Comparison of ENCODE assay signal across 8 cellular contexts in genomic region chr3:33441322-33441976, GRCh38. TPM values are rescaled to one million over a fixed set of nuclear protein-coding genes. Genes with fewer than 3 reads are reported as not detected.
DNase-seq lines count a peak whose midpoint lies in the region; ATAC-seq, FAIRE-seq and TF ChIP-seq lines count a peak whose summit lies in the region.

No MANE protein-coding gene starts in this region.

- no peaks in the 10 kb centered on the region; the same call in 1 of the 2 replicates for H3K27me3 Mint-ChIP-seq in WTC11 (ENCODE audit: low read depth)
- H3K27me3 Mint-ChIP-seq in glutamatergic neuron (ENCODE audit: unreplicated experiment), result peaks cover 10% of the 10 kb centered on the region

- H3K4me1 ChIP-seq in psoas muscle, result peaks cover 32% of the 10 kb centered on the region

- peaks cover 36% of the 10 kb centered on the region for H3K4me1 Mint-ChIP-seq in WTC11
- peaks cover 22% of the 10 kb centered on the region for H3K4me1 Mint-ChIP-seq in glutamatergic neuron (ENCODE audit: low read depth, unreplicated experiment)

- CTCF ChIA-PET in WTC11 (lab: Charles Lee), result interaction anchor here (0.8 to 1.5 kb wide), 4 partner anchors 13 to 346 kb away, joined by 3 to 10 read pairs (median 6); no protein-coding TSS in a partner anchor

- no peaks in the 10 kb centered on the region for H3K9me3 ChIP-seq in psoas muscle

- intact Hi-C loops in psoas muscle (cut with DNase I), result loop anchor here in 1 of 2 donors (5.0 kb wide), 1 partner anchor 361 kb away; no protein-coding TSS in a partner anchor

- ATAC-seq in WTC11, result no peak
- no peak for ATAC-seq in psoas muscle
- no peak for ATAC-seq in GM19463 (IDR thresholded peaks at IDR 0.05; ENCODE audit: unreplicated experiment)

- H3K27ac Mint-ChIP-seq in WTC11, result peak overlapping the region; percentile 100
- peak overlapping the region; percentile 100 for H3K27ac Mint-ChIP-seq in glutamatergic neuron (ENCODE audit: unreplicated experiment)

- H3K36me3 ChIP-seq in psoas muscle (ENCODE audit: insufficient read depth in 1 of 2, low read depth in 1 of 2), result no peaks in the 10 kb centered on the region

- H3K36me3 Mint-ChIP-seq in WTC11 (no peaks in the 10 kb centered on the region), glutamatergic neuron (ENCODE audit: unreplicated experiment) (no peaks in the 10 kb centered on the region)

- H3K9me3 Mint-ChIP-seq in WTC11 (no peaks in the 10 kb centered on the region), glutamatergic neuron (ENCODE audit: unreplicated experiment) (peaks cover 10% of the 10 kb centered on the region)

- FAIRE-seq in GM19239 (lab: Jason Lieb, UNC), result no peak

- no peaks in the 10 kb centered on the region for H3K27me3 ChIP-seq in psoas muscle (ENCODE audit: insufficient read depth in 3 of 3, low read length in 2 of 3)

- 25 to 30% (median 28%) methylated on average over 21 of the region's 21 CpGs for WGBS in psoas muscle, 3 donors

- DNase-seq in GM12864 (ENCODE audit: low read depth) (no peak), WTC11 (ENCODE audit: low spot score) (no peak), glutamatergic neuron (no peak), psoas muscle (no peak), GM19239 (ENCODE audit: insufficient read length, low spot score) (no peak), NCI-H2171 (lab: John Stamatoyannopoulos, UW) (no peak)
- no peak for DNase-seq in stimulated activated naive CD4-positive, alpha-beta T cell (lab: John Stamatoyannopoulos, UW)

- H3K4me3 Mint-ChIP-seq in WTC11, result peak overlapping the region; percentile 98
- peak overlapping the region; percentile 100 for H3K4me3 Mint-ChIP-seq in glutamatergic neuron (ENCODE audit: unreplicated experiment)

- H3K4me3 ChIP-seq in GM12864 (ENCODE audit: low read depth, low read length) (peak overlapping the region; percentile 75), psoas muscle (peak overlapping the region; percentile 90)

- POLR2A ChIA-PET in WTC11 (lab: Charles Lee), result interaction anchor here (0.6 to 1.3 kb wide), 6 partner anchors 11 to 357 kb away, joined by 3 to 7 read pairs (median 4); partner anchors contain the start of gene PDCD6IP

- H3K27ac ChIP-seq in psoas muscle, result peak overlapping the region; percentile 92

- TF ChIP-seq CTCF in GM12864 (IDR thresholded peaks at IDR 0.05; ENCODE audit: low read depth, low read length, missing control alignments) (no peak), WTC11 (IDR thresholded peaks at IDR 0.05) (no peak), glutamatergic neuron (IDR thresholded peaks at IDR 0.05; ENCODE audit: partially characterized antibody, unreplicated experiment) (no peak), psoas muscle (IDR thresholded peaks at IDR 0.05) (no peak)

TF ChIP-seq in WTC11, 78 proteins besides CTCF, POLR2A, EP300 and RAD21:
- TF ChIP-seq KAT7 (CRISPR knock-in tag; IDR thresholded peaks at IDR 0.05; ENCODE audit: borderline replicate concordance) (no peak), ATF3 (CRISPR knock-in tag; conservative IDR thresholded peaks at IDR 0.05) (no peak), ATF2 (CRISPR knock-in tag; IDR thresholded peaks at IDR 0.05; ENCODE audit: borderline replicate concordance, low read depth) (no peak), TEAD4 (CRISPR knock-in tag; IDR thresholded peaks at IDR 0.05) (no peak), MXD4 (CRISPR knock-in tag; IDR thresholded peaks at IDR 0.05; ENCODE audit: borderline replicate concordance) (no peak), ZNF317 (CRISPR knock-in tag; IDR thresholded peaks at IDR 0.05; ENCODE audit: borderline replicate concordance, low read depth) (no peak), ZNF232 (CRISPR knock-in tag; IDR thresholded peaks at IDR 0.05) (no peak), HMGXB4 (CRISPR knock-in tag; IDR thresholded peaks at IDR 0.05) (no peak), ZNF219 (CRISPR knock-in tag; IDR thresholded peaks at IDR 0.05; ENCODE audit: borderline replicate concordance) (no peak), GRHL2 (CRISPR knock-in tag; IDR thresholded peaks at IDR 0.05; ENCODE audit: insufficient replicate concordance, severe bottlenecking) (no peak), ZNF671 (CRISPR knock-in tag; IDR thresholded peaks at IDR 0.05) (no peak), RORB (CRISPR knock-in tag; IDR thresholded peaks at IDR 0.05) (no peak), STAT6 (CRISPR knock-in tag; conservative IDR thresholded peaks at IDR 0.05; ENCODE audit: low read depth) (no peak), GABPB1 (CRISPR knock-in tag; IDR thresholded peaks at IDR 0.05) (no peak)
- TF ChIP-seq, protein P1, sequence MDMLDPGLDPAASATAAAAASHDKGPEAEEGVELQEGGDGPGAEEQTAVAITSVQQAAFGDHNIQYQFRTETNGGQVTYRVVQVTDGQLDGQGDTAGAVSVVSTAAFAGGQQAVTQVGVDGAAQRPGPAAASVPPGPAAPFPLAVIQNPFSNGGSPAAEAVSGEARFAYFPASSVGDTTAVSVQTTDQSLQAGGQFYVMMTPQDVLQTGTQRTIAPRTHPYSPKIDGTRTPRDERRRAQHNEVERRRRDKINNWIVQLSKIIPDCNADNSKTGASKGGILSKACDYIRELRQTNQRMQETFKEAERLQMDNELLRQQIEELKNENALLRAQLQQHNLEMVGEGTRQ (CRISPR knock-in tag; IDR thresholded peaks at IDR 0.05), result no peak
- TF ChIP-seq, protein P2, sequence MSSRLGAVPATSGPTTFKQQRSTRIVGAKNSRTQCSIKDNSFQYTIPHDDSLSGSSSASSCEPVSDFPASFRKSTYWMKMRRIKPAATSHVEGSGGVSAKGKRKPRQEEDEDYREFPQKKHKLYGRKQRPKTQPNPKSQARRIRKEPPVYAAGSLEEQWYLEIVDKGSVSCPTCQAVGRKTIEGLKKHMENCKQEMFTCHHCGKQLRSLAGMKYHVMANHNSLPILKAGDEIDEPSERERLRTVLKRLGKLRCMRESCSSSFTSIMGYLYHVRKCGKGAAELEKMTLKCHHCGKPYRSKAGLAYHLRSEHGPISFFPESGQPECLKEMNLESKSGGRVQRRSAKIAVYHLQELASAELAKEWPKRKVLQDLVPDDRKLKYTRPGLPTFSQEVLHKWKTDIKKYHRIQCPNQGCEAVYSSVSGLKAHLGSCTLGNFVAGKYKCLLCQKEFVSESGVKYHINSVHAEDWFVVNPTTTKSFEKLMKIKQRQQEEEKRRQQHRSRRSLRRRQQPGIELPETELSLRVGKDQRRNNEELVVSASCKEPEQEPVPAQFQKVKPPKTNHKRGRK (CRISPR knock-in tag; IDR thresholded peaks at IDR 0.05; ENCODE audit: borderline replicate concordance), result no peak

RNA-seq across cellular contexts. Expression of gene UBP1, which starts 1.2 kb away (rescaled TPM):
- total RNA-seq in WTC11 (2021) (68.5 to 72.6 TPM (median 69.6 TPM) in 3 replicates), glutamatergic neuron (ENCODE audit: unreplicated experiment) (69.9 TPM), psoas muscle (10 to 100 TPM; 22.4 to 26.6 (median 24.7) TPM)
- 10 to 100 TPM; 12.6 to 44.1 (median 33.6) TPM for polyA plus RNA-seq in psoas muscle
